In genomic region chr22:30444632-30445437, GRCh38 we compare ENCODE assay signal across 8 cellular contexts. TPM values are rescaled to one million over a fixed set of nuclear protein-coding genes. Genes with fewer than 3 reads are reported as not detected.
DNase-seq lines count a peak whose midpoint lies in the region; ATAC-seq and TF ChIP-seq lines count a peak whose summit lies in the region.

No MANE protein-coding gene starts in this region.

- no peak for TF ChIP-seq POLR2A in esophagus muscularis mucosa (IDR thresholded peaks at IDR 0.05; ENCODE audit: low read depth)

- H3K9me3 ChIP-seq in esophagus muscularis mucosa (no peaks in the 10 kb centered on the region), neural cell (ENCODE audit: low read length) (no peaks in the 10 kb centered on the region)

- H3K27ac ChIP-seq in esophagus muscularis mucosa (replicated peaks in 1 of 4) = no peak overlapping the region
- no peak overlapping the region for H3K27ac ChIP-seq in neural cell (ENCODE audit: low read length)

- peak; percentile 93 for TF ChIP-seq CTCF in CD14-positive monocyte (IDR thresholded peaks at IDR 0.05)
- TF ChIP-seq CTCF in esophagus muscularis mucosa (IDR thresholded peaks at IDR 0.05) = peak; percentile 48 to 69 (median 55)
- peak; percentile 59 for TF ChIP-seq CTCF in neural cell (IDR thresholded peaks at IDR 0.05; ENCODE audit: poor library complexity, severe bottlenecking)

- H3K4me2 ChIP-seq in neural cell (ENCODE audit: low read length) = no peak overlapping the region

- H3K4me3 Mint-ChIP-seq in CD14-positive monocyte = no peak overlapping the region

- ATAC-seq in GM18858 (IDR thresholded peaks at IDR 0.05; ENCODE audit: unreplicated experiment) (no peak), HG03521 (IDR thresholded peaks at IDR 0.05; ENCODE audit: unreplicated experiment) (no peak)

- H3K79me2 ChIP-seq in neural cell (replicated peaks; ENCODE audit: insufficient read depth, low read length) = no peaks in the 10 kb centered on the region

- TF ChIP-seq EP300 in esophagus muscularis mucosa (IDR thresholded peaks at IDR 0.05) (no peak), neural cell (conservative IDR thresholded peaks at IDR 0.05; ENCODE audit: poor library complexity, severe bottlenecking) (no peak)

- H3K36me3 Mint-ChIP-seq in CD14-positive monocyte = peaks cover 0 to 3% of the 10 kb centered on the region in 2 donors

- H3K36me3 ChIP-seq in esophagus muscularis mucosa (no peaks in the 10 kb centered on the region), neural cell (ENCODE audit: insufficient read depth, low read length) (no peaks in the 10 kb centered on the region)

- no peaks in the 10 kb centered on the region for H3K4me1 ChIP-seq in esophagus muscularis mucosa

- DNase-seq in CD14-positive monocyte (ENCODE audit: low spot score) (no peak), GOT3 (lab: John Stamatoyannopoulos, UW) (peak; percentile 27), NCI-H510A treated with DMSO at 0.1 percent for 48 hours (lab: John Stamatoyannopoulos, UW) (peak; percentile 35), esophagus muscularis mucosa (ENCODE audit: extremely low spot score) (no peak)
- peak; percentile 75 for DNase-seq in activated CD8-positive, alpha-beta memory T cell treated with anti-CD3 and anti-CD28 coated beads for 24 hours

- no peaks in the 10 kb centered on the region for H3K9me2 ChIP-seq in neural cell (ENCODE audit: insufficient read depth, low read length)

- H3K27me3 ChIP-seq in esophagus muscularis mucosa (peaks cover 0 to 46% (median 0%) of the 10 kb centered on the region in 4 donors), neural cell (ENCODE audit: insufficient read depth, low read depth, low read length) (no peaks in the 10 kb centered on the region)

- peaks cover 58 to 71% (median 66%) of the 10 kb centered on the region in 3 donors for H3K27me3 Mint-ChIP-seq in CD14-positive monocyte (ENCODE audit: low read depth in 3 of 3)

- WGBS in esophagus muscularis mucosa = 30% methylated on average over 11 of the region's 11 CpGs

- intact Hi-C loops in CD14-positive monocyte (cut with micrococcal nuclease) (loop anchor here in 1 of 2 donors (5.0 to 10.0 kb wide), 2 partner anchors 150 to 173 kb away; partner anchors contain the start of gene PES1), esophagus muscularis mucosa (cut with DNase I) (no loop called here)

- H2AFZ ChIP-seq in neural cell (ENCODE audit: low read depth, low read length) = no peak overlapping the region

- no peak overlapping the region for H3K9ac ChIP-seq in neural cell (ENCODE audit: low read length)

- H3K27ac Mint-ChIP-seq in CD14-positive monocyte = peak overlapping the region in 2 of 7 donors; percentile 1 to 74

- no peaks in the 10 kb centered on the region for H4K20me1 ChIP-seq in neural cell (ENCODE audit: insufficient read depth)

- peak; percentile 62 for TF ChIP-seq RAD21 in neural cell (conservative IDR thresholded peaks at IDR 0.05)

- peaks cover 0 to 15% (median 9%) of the 10 kb centered on the region in 7 donors for H3K9me3 Mint-ChIP-seq in CD14-positive monocyte

- no peaks in the 10 kb centered on the region for H3F3A ChIP-seq in neural cell (ENCODE audit: insufficient read depth, low read length, poor library complexity, severe bottlenecking)

- H3K4me3 ChIP-seq in esophagus muscularis mucosa (no peak overlapping the region), neural cell (ENCODE audit: low read length) (no peak overlapping the region)

- H3K4me1 Mint-ChIP-seq in CD14-positive monocyte = peaks cover 29% of the 10 kb centered on the region

TF ChIP-seq in neural cell, 6 proteins besides CTCF, POLR2A, EP300 and RAD21:
- TF ChIP-seq SMC3 (conservative IDR thresholded peaks at IDR 0.05; ENCODE audit: poor library complexity) = peak; percentile 47
- TF ChIP-seq MXI1 (conservative IDR thresholded peaks at IDR 0.05; ENCODE audit: poor library complexity, severe bottlenecking) = no peak
- TF ChIP-seq, protein P1, sequence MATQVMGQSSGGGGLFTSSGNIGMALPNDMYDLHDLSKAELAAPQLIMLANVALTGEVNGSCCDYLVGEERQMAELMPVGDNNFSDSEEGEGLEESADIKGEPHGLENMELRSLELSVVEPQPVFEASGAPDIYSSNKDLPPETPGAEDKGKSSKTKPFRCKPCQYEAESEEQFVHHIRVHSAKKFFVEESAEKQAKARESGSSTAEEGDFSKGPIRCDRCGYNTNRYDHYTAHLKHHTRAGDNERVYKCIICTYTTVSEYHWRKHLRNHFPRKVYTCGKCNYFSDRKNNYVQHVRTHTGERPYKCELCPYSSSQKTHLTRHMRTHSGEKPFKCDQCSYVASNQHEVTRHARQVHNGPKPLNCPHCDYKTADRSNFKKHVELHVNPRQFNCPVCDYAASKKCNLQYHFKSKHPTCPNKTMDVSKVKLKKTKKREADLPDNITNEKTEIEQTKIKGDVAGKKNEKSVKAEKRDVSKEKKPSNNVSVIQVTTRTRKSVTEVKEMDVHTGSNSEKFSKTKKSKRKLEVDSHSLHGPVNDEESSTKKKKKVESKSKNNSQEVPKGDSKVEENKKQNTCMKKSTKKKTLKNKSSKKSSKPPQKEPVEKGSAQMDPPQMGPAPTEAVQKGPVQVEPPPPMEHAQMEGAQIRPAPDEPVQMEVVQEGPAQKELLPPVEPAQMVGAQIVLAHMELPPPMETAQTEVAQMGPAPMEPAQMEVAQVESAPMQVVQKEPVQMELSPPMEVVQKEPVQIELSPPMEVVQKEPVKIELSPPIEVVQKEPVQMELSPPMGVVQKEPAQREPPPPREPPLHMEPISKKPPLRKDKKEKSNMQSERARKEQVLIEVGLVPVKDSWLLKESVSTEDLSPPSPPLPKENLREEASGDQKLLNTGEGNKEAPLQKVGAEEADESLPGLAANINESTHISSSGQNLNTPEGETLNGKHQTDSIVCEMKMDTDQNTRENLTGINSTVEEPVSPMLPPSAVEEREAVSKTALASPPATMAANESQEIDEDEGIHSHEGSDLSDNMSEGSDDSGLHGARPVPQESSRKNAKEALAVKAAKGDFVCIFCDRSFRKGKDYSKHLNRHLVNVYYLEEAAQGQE (IDR thresholded peaks at IDR 0.05; ENCODE audit: borderline replicate concordance) = no peak
- no peak for TF ChIP-seq TAF1 (IDR thresholded peaks at IDR 0.05; ENCODE audit: low read depth)
- no peak for TF ChIP-seq POLR2AphosphoS5 (IDR thresholded peaks at IDR 0.05)

RNA-seq across cellular contexts. Expression of gene MTFP1, which starts 19.3 kb away (rescaled TPM):
- 10 to 100 TPM in 1 of 2 donors, 1 to 10 TPM in 1; 7.5 to 14.2 TPM for polyA plus RNA-seq in CD14-positive monocyte
- total RNA-seq in esophagus muscularis mucosa = 1 to 10 TPM; 1.2 to 7.1 (median 3.4) TPM
- 3.2 and 8.1 TPM in 2 replicates for polyA plus RNA-seq in neural cell
- 1.9 and 3.2 TPM in 2 replicates for polyA minus RNA-seq in neural cell

RNA-seq across cellular contexts. Expression of gene SEC14L3, which starts 27.0 kb away (rescaled TPM):
- polyA plus RNA-seq in CD14-positive monocyte = not detected
- total RNA-seq in esophagus muscularis mucosa = not detected
- polyA plus RNA-seq in neural cell = not detected in 2 replicates
- not detected in 2 replicates for polyA minus RNA-seq in neural cell

RNA-seq across cellular contexts. Expression of gene SEC14L2, which starts 48.0 kb away (rescaled TPM):
- polyA plus RNA-seq in CD14-positive monocyte (under 1 TPM in 1 of 2 donors, not detected in 1; 0.03 TPM), neural cell (2.0 and 2.7 TPM in 2 replicates)
- total RNA-seq in esophagus muscularis mucosa = 10 to 100 TPM in 2 of 4 donors, 1 to 10 TPM in 2; 3.3 to 16.7 (median 8.5) TPM
- 4.9 and 5.8 TPM in 2 replicates for polyA minus RNA-seq in neural cell

RNA-seq across cellular contexts. Expression of gene RNF215, which starts 57.6 kb away (rescaled TPM):
- polyA plus RNA-seq in CD14-positive monocyte (under 1 TPM; 0.26 to 0.42 TPM), neural cell (28.3 and 40.5 TPM in 2 replicates)
- 10 to 100 TPM in 3 of 4 donors, 1 to 10 TPM in 1; 6.6 to 18.5 (median 15.0) TPM for total RNA-seq in esophagus muscularis mucosa
- 13.0 and 15.3 TPM in 2 replicates for polyA minus RNA-seq in neural cell

Comparison
In these comparisons a context has a peak if more than half of its experiments do, and no peak if none do; other contexts are left out.
1. DNase-seq: peak in GOT3 (single experiment), NCI-H510A treated with DMSO at 0.1 percent for 48 hours (single experiment) and activated CD8-positive, alpha-beta memory T cell treated with anti-CD3 and anti-CD28 coated beads for 24 hours (single experiment); none in CD14-positive monocyte (single experiment) and esophagus muscularis mucosa (single experiment).
2. Peak in every context shown above with its lines, with median percentiles within 50 percentile points of each other: CTCF ChIP-seq.